Comparison of ENCODE assay signal across 16 cellular contexts in the genomic region with DNA sequence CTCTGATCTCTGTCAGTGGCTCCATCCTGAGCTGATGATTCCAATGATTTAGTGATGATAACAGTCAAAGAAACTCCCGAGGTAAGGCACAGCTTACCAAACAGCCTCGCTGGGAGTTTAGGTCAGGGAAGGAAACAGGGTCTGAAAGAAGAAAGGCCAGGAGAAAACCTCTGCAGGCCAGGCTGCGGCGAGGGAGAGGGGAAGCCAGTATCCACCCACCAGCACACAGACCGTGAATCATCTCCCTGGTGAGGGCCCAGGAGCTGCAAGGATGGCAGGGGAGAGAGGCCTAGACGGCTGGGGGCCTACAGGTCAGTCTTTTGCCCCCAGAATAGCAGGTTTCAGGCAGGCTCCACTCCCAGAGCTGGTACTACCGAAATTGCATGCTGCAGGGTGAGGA.
"Had no signal": no experiment of that assay in that cellular context is flagged by ENCODE, and none has a peak within 500 bp of the region (broad histone marks: within the 10 kb centered on the region; RNA-seq: fewer than 3 reads in every experiment).

No MANE protein-coding gene starts in this region.

- H3K27me3 Mint-ChIP-seq: activated B cell treated with CpG ODN at 0.5 μM for 24 hours; activated CD8-positive, alpha-beta T cell treated with anti-CD3 and anti-CD28 coated beads for 36 hours; memory B cell; stimulated activated naive CD8-positive, alpha-beta T cell treated with anti-CD3 and anti-CD28 coated beads, Interleukin-15, Interleukin-2, amounts not matched to agents 100 ng/mL and 50 ng/mL, for 24 hours; T-cell had no signal

- H3K27ac Mint-ChIP-seq: activated B cell treated with CpG ODN at 0.5 μM for 24 hours; activated CD8-positive, alpha-beta T cell treated with anti-CD3 and anti-CD28 coated beads for 36 hours; activated naive CD4-positive, alpha-beta T cell treated with anti-CD3 and anti-CD28 coated beads for 36 hours; memory B cell; stimulated activated naive CD8-positive, alpha-beta T cell treated with anti-CD3 and anti-CD28 coated beads, Interleukin-15, Interleukin-2, amounts not matched to agents 100 ng/mL and 50 ng/mL, for 24 hours; T-cell had no signal

- H3K9me3 ChIP-seq: tibial nerve had no signal

- H3K9me3 Mint-ChIP-seq: activated B cell treated with CpG ODN at 0.5 μM for 24 hours; activated CD8-positive, alpha-beta T cell treated with anti-CD3 and anti-CD28 coated beads for 36 hours; activated naive CD4-positive, alpha-beta T cell treated with anti-CD3 and anti-CD28 coated beads for 36 hours; activated T-cell treated with anti-CD3 and anti-CD28 coated beads, Interleukin-2, amount 50 U/mL, for 4 hours; naive thymus-derived CD8-positive, alpha-beta T cell; stimulated activated naive CD8-positive, alpha-beta T cell treated with anti-CD3 and anti-CD28 coated beads, Interleukin-15, Interleukin-2, amounts not matched to agents 100 ng/mL and 50 ng/mL, for 24 hours had no signal

- ATAC-seq: activated CD8-positive, alpha-beta T cell treated with anti-CD3 and anti-CD28 coated beads for 36 hours; naive thymus-derived CD8-positive, alpha-beta T cell; SK-N-SH treated with all-trans-retinoic acid at 6 μM for 48 hours; T-cell had no signal

- H3K4me3 ChIP-seq: dorsolateral prefrontal cortex, tibial nerve had no signal

- H3K36me3 ChIP-seq: tibial nerve had no signal

- H3K4me3 Mint-ChIP-seq: activated B cell treated with CpG ODN at 0.5 μM for 24 hours; activated CD8-positive, alpha-beta T cell treated with anti-CD3 and anti-CD28 coated beads for 36 hours; activated naive CD4-positive, alpha-beta T cell treated with anti-CD3 and anti-CD28 coated beads for 36 hours; activated T-cell treated with anti-CD3 and anti-CD28 coated beads, Interleukin-2, amount 50 U/mL, for 4 hours; memory B cell; naive thymus-derived CD8-positive, alpha-beta T cell; stimulated activated naive CD8-positive, alpha-beta T cell treated with anti-CD3 and anti-CD28 coated beads, Interleukin-15, Interleukin-2, amounts not matched to agents 100 ng/mL and 50 ng/mL, for 24 hours; T-cell had no signal

- H3K27ac ChIP-seq: dorsolateral prefrontal cortex, tibial nerve had no signal

- DNase-seq: activated B cell treated with CpG ODN at 0.5 μM for 24 hours; activated CD4-positive, alpha-beta T cell treated with anti-CD3 and anti-CD28 coated beads for 48 hours; activated CD8-positive, alpha-beta T cell treated with anti-CD3 and anti-CD28 coated beads for 36 hours; activated naive CD4-positive, alpha-beta T cell treated with anti-CD3 and anti-CD28 coated beads for 36 hours; activated T-cell treated with anti-CD3 and anti-CD28 coated beads, Interleukin-2, amount 50 U/mL, for 4 hours; dorsolateral prefrontal cortex; foreskin fibroblast; naive thymus-derived CD8-positive, alpha-beta T cell; nucleus accumbens; posterior cingulate gyrus; stimulated activated CD4-positive, alpha-beta T cell treated with anti-CD3 and anti-CD28 coated beads, Interleukin-2, amount 100 ng/mL, for 48 hours; T-cell had no signal

- H3K27me3 ChIP-seq: dorsolateral prefrontal cortex, tibial nerve had no signal

- H3K4me1 Mint-ChIP-seq: activated B cell treated with CpG ODN at 0.5 μM for 24 hours, memory B cell, T-cell had no signal

- H3K36me3 Mint-ChIP-seq: memory B cell; naive thymus-derived CD8-positive, alpha-beta T cell; T-cell had no signal
